In the genomic region with DNA sequence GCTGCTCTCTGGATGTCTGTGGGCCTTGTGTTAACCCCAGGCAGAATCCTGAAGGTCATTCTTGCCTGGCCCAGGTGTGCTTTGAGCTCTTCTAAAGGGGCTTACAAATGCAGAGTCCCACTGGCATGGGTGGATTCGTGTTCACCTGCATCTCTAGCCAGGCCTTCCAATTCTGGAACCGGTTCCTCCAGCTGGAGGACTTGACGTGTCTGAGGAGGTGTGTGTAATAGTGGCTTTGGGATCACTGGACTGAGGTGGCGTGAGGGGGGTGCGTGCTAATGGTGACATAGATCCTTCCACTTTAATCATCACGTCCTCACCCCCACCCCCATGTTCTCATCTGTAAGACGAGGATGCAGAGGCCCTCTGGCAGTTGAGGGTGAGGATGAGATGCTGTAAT, we compare ENCODE assay signal across 20 cellular contexts. TPM values are rescaled to one million over a fixed set of nuclear protein-coding genes. Genes with fewer than 3 reads are reported as not detected.
DNase-seq lines count a peak whose midpoint lies in the region; ATAC-seq and TF ChIP-seq lines count a peak whose summit lies in the region.
"Had no signal": no experiment of that assay in that cellular context is flagged by ENCODE, and none has a peak within 500 bp of the region (broad histone marks: within the 10 kb centered on the region; RNA-seq: fewer than 3 reads in every experiment).

No MANE protein-coding gene starts in this region.

- H3K9me3 ChIP-seq in breast epithelium (no peaks in the 10 kb centered on the region), mammary epithelial cell (replicated peaks; ENCODE audit: insufficient read depth, low read length) (no peaks in the 10 kb centered on the region), WERI-Rb-1 (ENCODE audit: severe bottlenecking) (no peaks in the 10 kb centered on the region), lung (ENCODE audit: control insufficient read depth in 2 of 2, insufficient read depth in 1 of 2, low read length in 1 of 2) (no peaks in the 10 kb centered on the region), A673 (ENCODE audit: low read depth, low read length, poor library complexity, severe bottlenecking) (no peaks in the 10 kb centered on the region)
- H3K9me3 ChIP-seq: heart right ventricle, uterus had no signal

- CTCF ChIA-PET in mammary epithelial cell (lab: Charles Lee; ENCODE audit: low non-redundant PET) = no interaction called here
- CTCF ChIA-PET in A673 (lab: Charles Lee) = no interaction called here

- no peaks in the 10 kb centered on the region for H3K79me2 ChIP-seq in mammary epithelial cell (ENCODE audit: insufficient read depth, low read length)

- H3K4me2 ChIP-seq in mammary epithelial cell (ENCODE audit: insufficient read depth, low read depth, low read length) = no peak overlapping the region

- H4K20me1 ChIP-seq in mammary epithelial cell (ENCODE audit: insufficient read depth, low read length) = no peaks in the 10 kb centered on the region

- H3K4me1 ChIP-seq in breast epithelium = peaks cover 12 to 29% of the 10 kb centered on the region in 2 donors
- peaks cover 25% of the 10 kb centered on the region for H3K4me1 ChIP-seq in mammary epithelial cell (ENCODE audit: insufficient read depth, low read length)
- H3K4me1 ChIP-seq in lung (ENCODE audit: control insufficient read depth in 2 of 2, insufficient read depth in 2 of 2, low read length in 2 of 2) = peaks cover 4 to 53% of the 10 kb centered on the region in 2 donors
- H3K4me1 ChIP-seq in A673 (ENCODE audit: insufficient read depth, low read length, poor library complexity, severe bottlenecking) = peaks cover 50% of the 10 kb centered on the region

- H3K9ac ChIP-seq in mammary epithelial cell (ENCODE audit: insufficient read depth, low read length) = no peak overlapping the region

- no peak for TF ChIP-seq POLR2A in breast epithelium (IDR thresholded peaks at IDR 0.05)

- H2AFZ ChIP-seq in mammary epithelial cell (ENCODE audit: low read depth, low read length) = no peak overlapping the region

- H3K4me3 ChIP-seq in breast epithelium = no peak overlapping the region
- no peak overlapping the region for H3K4me3 ChIP-seq in mammary epithelial cell (replicated peaks in 1 of 3; ENCODE audit: insufficient read depth in 1 of 3, low read depth in 2 of 3, low read length in 3 of 3)
- no peak overlapping the region; the same call in 1 of the 2 replicates for H3K4me3 ChIP-seq in WERI-Rb-1 (ENCODE audit: low read depth, low read length)
- no peak overlapping the region for H3K4me3 ChIP-seq in lung
- H3K4me3 ChIP-seq in A673 (ENCODE audit: low read depth, low read length, poor library complexity, severe bottlenecking) = no peak overlapping the region
- H3K4me3 ChIP-seq: cardiac muscle cell, heart right ventricle, uterus had no signal

- BruUV-seq in mammary epithelial cell (replicated peaks; lab: Mats Ljungman, UMichigan) = no TSS peak
- no TSS peak for BruUV-seq in A673 (replicated peaks; lab: Mats Ljungman, UMichigan)

- intact Hi-C loops in breast epithelium (cut with DNase I; ENCODE audit: low total_unique reads) = loop anchor here (10.0 kb wide), 1 partner anchor 63 kb away; no protein-coding TSS in a partner anchor
- intact Hi-C loops in mammary epithelial cell (cut with micrococcal nuclease) = no loop called here
- intact Hi-C loops in A673 (cut with micrococcal nuclease; ENCODE audit: unreplicated experiment) = no loop called here

- 70% methylated on average over 7 of the region's 7 CpGs for WGBS in mammary epithelial cell (ENCODE audit: low coverage, missing lambda C conversion rate)
- 67 to 72% methylated on average over 7 of the region's 7 CpGs for WGBS in lung, 2 donors

- ATAC-seq in lung (ENCODE audit: insufficient read depth, low FRiP score) (no peak), HG03280 (IDR thresholded peaks at IDR 0.05; ENCODE audit: unreplicated experiment) (no peak), HG03342 (IDR thresholded peaks at IDR 0.05; ENCODE audit: unreplicated experiment) (no peak)
- ATAC-seq: heart right ventricle had no signal

- H3K27me3 ChIP-seq in breast epithelium (no peaks in the 10 kb centered on the region), mammary epithelial cell (ENCODE audit: insufficient read depth, low read length) (no peaks in the 10 kb centered on the region), WERI-Rb-1 (ENCODE audit: insufficient read depth, low read depth, severe bottlenecking) (no peaks in the 10 kb centered on the region), lung (ENCODE audit: control insufficient read depth, insufficient read depth) (no peaks in the 10 kb centered on the region), A673 (replicated peaks; ENCODE audit: insufficient read depth, low read depth, low read length, poor library complexity) (no peaks in the 10 kb centered on the region)
- H3K27me3 ChIP-seq: cardiac muscle cell, heart right ventricle, uterus had no signal

- in situ Hi-C loops in mammary epithelial cell (cut with MboI; ENCODE audit: low sequenced_read_pairs in 2 of 2) = loop anchor here (25.0 kb wide), 3 partner anchors 306 to 481 kb away; no protein-coding TSS in a partner anchor

- POLR2A ChIA-PET in A673 (lab: Charles Lee; ENCODE audit: low non-redundant PET) = no interaction called here

- dilution Hi-C loops in mammary epithelial cell (cut with HindIII; ENCODE audit: low sequenced_read_pairs) = no loop called here

- DNase-seq in breast epithelium (ENCODE audit: low spot score in 2 of 2) = peak in 1 of 2 donors; percentile 68
- DNase-seq in mammary epithelial cell = no peak
- DNase-seq in WERI-Rb-1 = no peak
- DNase-seq in lung (ENCODE audit: low spot score) = peak; percentile 62
- no peak for DNase-seq in A673 (ENCODE audit: low spot score)
- no peak for DNase-seq in NK-92 (lab: John Stamatoyannopoulos, UW; ENCODE audit: unreplicated experiment)
- DNase-seq: activated CD4-positive, alpha-beta T cell treated with anti-CD3 and anti-CD28 coated beads for 48 hours; activated naive CD4-positive, alpha-beta T cell treated with anti-CD3 and anti-CD28 coated beads, Interleukin-2, amount 50 U/mL, for 16 hours; activated T-cell treated with anti-CD3 and anti-CD28 coated beads for 4 hours; heart right ventricle; KG1; NCI-H1105; NCI-H2107; NCI-H526; nucleus accumbens; OCI-M1; uterus had no signal

- H3K36me3 ChIP-seq in breast epithelium (no peaks in the 10 kb centered on the region), mammary epithelial cell (ENCODE audit: insufficient read depth, low read length) (no peaks in the 10 kb centered on the region), WERI-Rb-1 (peaks cover 54% of the 10 kb centered on the region), lung (ENCODE audit: control insufficient read depth in 2 of 2, insufficient read depth in 2 of 2, low read length in 2 of 2) (peaks cover 0 to 5% of the 10 kb centered on the region in 2 donors), A673 (ENCODE audit: insufficient read depth, low read length, poor library complexity, severe bottlenecking) (no peaks in the 10 kb centered on the region)
- H3K36me3 ChIP-seq: cardiac muscle cell, heart right ventricle, uterus had no signal

- peak overlapping the region; percentile 6 to 60 for H3K27ac ChIP-seq in breast epithelium
- H3K27ac ChIP-seq in mammary epithelial cell (ENCODE audit: insufficient read depth, low read depth, low read length) = no peak overlapping the region
- peak overlapping the region; percentile 99 for H3K27ac ChIP-seq in WERI-Rb-1
- H3K27ac ChIP-seq in lung (ENCODE audit: low read depth in 1 of 2, low read length in 1 of 2) = peak overlapping the region in 1 of 2 donors; percentile 34
- no peak overlapping the region for H3K27ac ChIP-seq in A673 (ENCODE audit: low read depth, low read length, poor library complexity, severe bottlenecking)
- H3K27ac ChIP-seq: cardiac muscle cell, uterus had no signal

- no peak for TF ChIP-seq CTCF in breast epithelium (IDR thresholded peaks at IDR 0.05)
- no peak for TF ChIP-seq CTCF in mammary epithelial cell (conservative IDR thresholded peaks at IDR 0.05 in 1 of 2, IDR thresholded peaks at IDR 0.05 in 1 of 2; ENCODE audit: extremely low read depth in 1 of 2, insufficient read depth in 1 of 2, low read depth in 1 of 2, low read length in 2 of 2)
- TF ChIP-seq CTCF in WERI-Rb-1 (IDR thresholded peaks at IDR 0.05; ENCODE audit: low read depth, low read length) = no peak
- TF ChIP-seq CTCF in lung (IDR thresholded peaks at IDR 0.05; ENCODE audit: control extremely low read depth, extremely low read depth) = no peak
- TF ChIP-seq CTCF in A673 (conservative IDR thresholded peaks at IDR 0.05; ENCODE audit: low read depth, low read length) = no peak

RNA-seq across cellular contexts. Expression of gene GSE1, which starts 4.8 kb away (rescaled TPM):
- total RNA-seq in breast epithelium (100 to 1,000 TPM in 1 of 3 donors, 10 to 100 TPM in 2; 52.3 to 105 (median 60.7) TPM), mammary epithelial cell (10 to 100 TPM; 19.3 to 24.3 TPM), lung (100 to 1,000 TPM; 115 to 122 TPM), A673 (2021) (64.2 and 72.4 TPM in 2 replicates)
- polyA plus RNA-seq in mammary epithelial cell (5.2 TPM), lung (10 to 100 TPM; 21.3 to 34.0 TPM)
- 8.5 TPM for polyA minus RNA-seq in mammary epithelial cell

Comparison
In these comparisons a context has a peak if more than half of its experiments do, and no peak if none do; other contexts are left out.
1. H3K27ac ChIP-seq: peak in breast epithelium (2 of 2) and WERI-Rb-1 (single experiment); none in mammary epithelial cell (single experiment) and A673 (single experiment).